In genomic region chr22:46113110-46113909, GRCh38 we compare ENCODE assay signal across 15 cellular contexts. TPM values are rescaled to one million over a fixed set of nuclear protein-coding genes. Genes with fewer than 3 reads are reported as not detected.
DNase-seq lines count a peak whose midpoint lies in the region; ATAC-seq, FAIRE-seq and TF ChIP-seq lines count a peak whose summit lies in the region.
"Had no signal": no experiment of that assay in that cellular context is flagged by ENCODE, and none has a peak within 500 bp of the region (broad histone marks: within the 10 kb centered on the region; RNA-seq: fewer than 3 reads in every experiment).

No MANE protein-coding gene starts in this region.

- H3K36me3 ChIP-seq in kidney (ENCODE audit: control insufficient read depth in 1 of 2, insufficient read depth in 2 of 2, low read length in 2 of 2), result peaks cover 9 to 31% of the 10 kb centered on the region in 2 donors
- no peaks in the 10 kb centered on the region for H3K36me3 ChIP-seq in mucosa of descending colon (ENCODE audit: low read depth)

- H3K9me3 Mint-ChIP-seq in stimulated activated naive B cell treated with anti-CD40 and anti-IgM and Interleukin-4, amounts not matched to agents 10 μg/mL and 1 μg/mL and 100 μg/mL, for 72 hours, result no peaks in the 10 kb centered on the region
- no peaks in the 10 kb centered on the region for H3K9me3 Mint-ChIP-seq in mesothelial cell of epicardium
- H3K9me3 Mint-ChIP-seq: activated CD4-positive, alpha-beta memory T cell treated with anti-CD3 and anti-CD28 coated beads, Interleukin-2, amount 10 ng/mL, durations not matched to agents 7 days and 5 days; central memory CD8-positive, alpha-beta T cell had no signal

- DNase-seq in kidney (no peak), mesothelial cell of epicardium (ENCODE audit: low spot score in 2 of 2, unreplicated experiment in 2 of 2) (no peak), mucosa of descending colon (no peak)
- no peak for DNase-seq in stimulated activated naive B cell treated with anti-CD40 and anti-IgM and Interleukin-4, amounts not matched to agents 10 μg/mL and 1 μg/mL and 100 μg/mL, for 72 hours
- DNase-seq: activated CD4-positive, alpha-beta memory T cell treated with anti-CD3 and anti-CD28 coated beads, Interleukin-2, amount 10 ng/mL, durations not matched to agents 7 days and 5 days; activated gamma-delta T cell treated with Interleukin-2 at 50 U/mL for 16 hours; DMS53; NCI-H187; NCI-H69 had no signal

- peaks cover 35 to 60% of the 10 kb centered on the region in 2 donors for H3K4me1 ChIP-seq in kidney (ENCODE audit: control insufficient read depth in 1 of 2, insufficient read depth in 1 of 2, low read depth in 1 of 2, low read length in 2 of 2)
- peaks cover 21% of the 10 kb centered on the region for H3K4me1 ChIP-seq in mucosa of descending colon (ENCODE audit: low read depth)

- H3K9me3 ChIP-seq in kidney (ENCODE audit: control insufficient read depth in 1 of 2, low read length in 2 of 2) (no peaks in the 10 kb centered on the region), mucosa of descending colon (no peaks in the 10 kb centered on the region)

- no peaks in the 10 kb centered on the region for H3K27me3 Mint-ChIP-seq in stimulated activated naive B cell treated with anti-CD40 and anti-IgM and Interleukin-4, amounts not matched to agents 10 μg/mL and 1 μg/mL and 100 μg/mL, for 72 hours
- H3K27me3 Mint-ChIP-seq in mesothelial cell of epicardium (ENCODE audit: low read depth), result no peaks in the 10 kb centered on the region
- H3K27me3 Mint-ChIP-seq: activated CD4-positive, alpha-beta memory T cell treated with anti-CD3 and anti-CD28 coated beads, Interleukin-2, amount 10 ng/mL, durations not matched to agents 7 days and 5 days; central memory CD8-positive, alpha-beta T cell had no signal

- H3K36me3 Mint-ChIP-seq in stimulated activated naive B cell treated with anti-CD40 and anti-IgM and Interleukin-4, amounts not matched to agents 10 μg/mL and 1 μg/mL and 100 μg/mL, for 72 hours, result peaks cover 4 to 7% of the 10 kb centered on the region in 2 donors
- no peaks in the 10 kb centered on the region for H3K36me3 Mint-ChIP-seq in mesothelial cell of epicardium

- H3K4me3 Mint-ChIP-seq in stimulated activated naive B cell treated with anti-CD40 and anti-IgM and Interleukin-4, amounts not matched to agents 10 μg/mL and 1 μg/mL and 100 μg/mL, for 72 hours, result no peak overlapping the region
- H3K4me3 Mint-ChIP-seq in mesothelial cell of epicardium, result no peak overlapping the region
- H3K4me3 Mint-ChIP-seq: activated CD4-positive, alpha-beta memory T cell treated with anti-CD3 and anti-CD28 coated beads, Interleukin-2, amount 10 ng/mL, durations not matched to agents 7 days and 5 days; central memory CD8-positive, alpha-beta T cell had no signal

- H3K4me1 Mint-ChIP-seq in stimulated activated naive B cell treated with anti-CD40 and anti-IgM and Interleukin-4, amounts not matched to agents 10 μg/mL and 1 μg/mL and 100 μg/mL, for 72 hours, result peaks cover 8 to 18% of the 10 kb centered on the region in 2 donors
- H3K4me1 Mint-ChIP-seq in mesothelial cell of epicardium, result no peaks in the 10 kb centered on the region
- H3K4me1 Mint-ChIP-seq: central memory CD8-positive, alpha-beta T cell had no signal

- H3K27ac ChIP-seq in C4-2B (peak overlapping the region; percentile 33), angular gyrus (ENCODE audit: low read depth, low read length) (peak overlapping the region; percentile 8), kidney (ENCODE audit: low read depth in 2 of 2, low read length in 2 of 2) (peak overlapping the region; percentile 32 to 61)
- H3K27ac ChIP-seq: KMS-11 had no signal

- FAIRE-seq in kidney (lab: Jason Lieb, UNC), result no peak

- intact Hi-C loops in kidney (cut with DNase I) (loop anchor here (5.0 kb wide), 1 partner anchor 111 kb away; no protein-coding TSS in a partner anchor), mucosa of descending colon (cut with DNase I, micrococcal nuclease) (no loop called here)

- peak overlapping the region in 1 of 2 donors; percentile 35 for H3K9ac ChIP-seq in kidney (ENCODE audit: low read length in 2 of 2)
- H3K9ac ChIP-seq: KMS-11 had no signal

- no peak for ATAC-seq in stimulated activated naive B cell treated with anti-CD40 and anti-IgM and Interleukin-4, amounts not matched to agents 10 μg/mL and 1 μg/mL and 100 μg/mL, for 72 hours (replicated peaks)
- no peak for ATAC-seq in GM21515 (IDR thresholded peaks at IDR 0.05; ENCODE audit: unreplicated experiment)
- ATAC-seq in HG03280 (IDR thresholded peaks at IDR 0.05; ENCODE audit: unreplicated experiment), result no peak
- no peak for ATAC-seq in mucosa of descending colon

- H3K4me3 ChIP-seq in kidney (ENCODE audit: low read length in 2 of 2) (no peak overlapping the region), mucosa of descending colon (no peak overlapping the region)

- H3K27ac Mint-ChIP-seq in stimulated activated naive B cell treated with anti-CD40 and anti-IgM and Interleukin-4, amounts not matched to agents 10 μg/mL and 1 μg/mL and 100 μg/mL, for 72 hours, result peak overlapping the region; percentile 42
- H3K27ac Mint-ChIP-seq in mesothelial cell of epicardium, result no peak overlapping the region
- H3K27ac Mint-ChIP-seq: activated CD4-positive, alpha-beta memory T cell treated with anti-CD3 and anti-CD28 coated beads, Interleukin-2, amount 10 ng/mL, durations not matched to agents 7 days and 5 days had no signal

- TF ChIP-seq CTCF in C4-2B (conservative IDR thresholded peaks at IDR 0.05), result no peak
- no peak for TF ChIP-seq CTCF in kidney (IDR thresholded peaks at IDR 0.05; ENCODE audit: borderline replicate concordance, extremely low read depth, insufficient read depth)
- no peak for TF ChIP-seq CTCF in mesothelial cell of epicardium (IDR thresholded peaks at IDR 0.05; ENCODE audit: unreplicated experiment)
- no peak for TF ChIP-seq CTCF in mucosa of descending colon (IDR thresholded peaks at IDR 0.05)

RNA-seq across cellular contexts. Expression of gene PPARA, which starts 37.0 kb away (rescaled TPM):
- total RNA-seq in kidney (36.8 TPM), mesothelial cell of epicardium (12.0 to 15.1 TPM (median 13.0 TPM) in 3 replicates), mucosa of descending colon (10 to 100 TPM; 57.9 to 81.4 (median 58.5) TPM)
- 15.8 TPM for polyA plus RNA-seq in kidney (ENCODE audit: insufficient read depth, low read depth, low replicate concordance)
